11 cellular contexts compared by ENCODE assay signal in genomic region chr16:56632848-56633365, GRCh38. TPM values are rescaled to one million over a fixed set of nuclear protein-coding genes. Genes with fewer than 3 reads are reported as not detected.
DNase-seq lines count a peak whose midpoint lies in the region; ATAC-seq and TF ChIP-seq lines count a peak whose summit lies in the region.
"Had no signal": no experiment of that assay in that cellular context is flagged by ENCODE, and none has a peak within 500 bp of the region (broad histone marks: within the 10 kb centered on the region; RNA-seq: fewer than 3 reads in every experiment).

No MANE protein-coding gene starts in this region.

- in situ Hi-C loops in HAP-1 (cut with MboI; ENCODE audit: low sequenced_read_pairs) = no loop called here

- no peaks in the 10 kb centered on the region for H3K27me3 ChIP-seq in HAP-1 (ENCODE audit: low read depth)
- H3K27me3 ChIP-seq in body of pancreas = no peaks in the 10 kb centered on the region
- H3K27me3 ChIP-seq in skeletal muscle tissue (ENCODE audit: control insufficient read depth in 3 of 3, insufficient read depth in 3 of 3, low read length in 3 of 3) = peaks cover 10 to 19% (median 15%) of the 10 kb centered on the region in 3 donors

- intact Hi-C loops in body of pancreas (cut with DNase I) = no loop called here

- WGBS in body of pancreas, 2 donors = 38 to 40% methylated on average over 6 of the region's 6 CpGs

- peak overlapping the region; percentile 71 to 89 (median 82) for H3K27ac ChIP-seq in body of pancreas
- H3K27ac ChIP-seq in skeletal muscle tissue (ENCODE audit: low read depth, low read length) = peak overlapping the region; percentile 42

- DNase-seq in HAP-1 (ENCODE audit: low spot score in 2 of 2) = no peak
- DNase-seq in body of pancreas = no peak
- no peak for DNase-seq in left lobe of liver (ENCODE audit: low spot score)
- DNase-seq in effector CD8-positive, alpha-beta T cell (lab: John Stamatoyannopoulos, UW) = no peak
- no peak for DNase-seq in NCI-H146 (lab: John Stamatoyannopoulos, UW)
- DNase-seq: NCI-H1048, occipital lobe had no signal

- peak; percentile 12 for ATAC-seq in body of pancreas
- ATAC-seq in left lobe of liver = peak; percentile 1
- ATAC-seq in GM18873 (IDR thresholded peaks at IDR 0.05; ENCODE audit: low FRiP score, unreplicated experiment) = no peak
- ATAC-seq in GM18517 (IDR thresholded peaks at IDR 0.05; ENCODE audit: unreplicated experiment) = no peak

- peak overlapping the region; percentile 52 to 77 (median 67) for H3K9ac ChIP-seq in skeletal muscle tissue (ENCODE audit: low read depth in 1 of 3, low read length in 3 of 3)

- no peak for TF ChIP-seq CTCF in body of pancreas (IDR thresholded peaks at IDR 0.05)

- peaks cover 16% of the 10 kb centered on the region for H3K4me1 ChIP-seq in HAP-1
- H3K4me1 ChIP-seq in body of pancreas = peaks cover 21% of the 10 kb centered on the region
- H3K4me1 ChIP-seq in skeletal muscle tissue (ENCODE audit: control insufficient read depth in 3 of 3, insufficient read depth in 3 of 3, low read length in 3 of 3) = peaks cover 21 to 29% (median 25%) of the 10 kb centered on the region in 3 donors

- H3K36me3 ChIP-seq in HAP-1 (replicated peaks) = no peaks in the 10 kb centered on the region
- no peaks in the 10 kb centered on the region for H3K36me3 ChIP-seq in body of pancreas (replicated peaks in 1 of 2; ENCODE audit: insufficient read depth in 1 of 2, low read depth in 2 of 2)
- H3K36me3 ChIP-seq in skeletal muscle tissue (ENCODE audit: control insufficient read depth in 3 of 3, insufficient read depth in 3 of 3, low read length in 3 of 3) = no peaks in the 10 kb centered on the region

- no peaks in the 10 kb centered on the region for H3K9me3 ChIP-seq in HAP-1
- no peaks in the 10 kb centered on the region for H3K9me3 ChIP-seq in body of pancreas
- no peaks in the 10 kb centered on the region for H3K9me3 ChIP-seq in skeletal muscle tissue (ENCODE audit: control insufficient read depth in 3 of 3, low read length in 3 of 3)

- TF ChIP-seq POLR2A in body of pancreas (IDR thresholded peaks at IDR 0.05) = no peak

- H3K4me3 ChIP-seq in HAP-1 = peak overlapping the region; percentile 36
- H3K4me3 ChIP-seq in body of pancreas = peak overlapping the region in 1 of 2 donors; percentile 23
- H3K4me3 ChIP-seq in skeletal muscle tissue (ENCODE audit: low read length in 3 of 3) = peak overlapping the region; percentile 54 to 69 (median 67)

RNA-seq across cellular contexts. Expression of gene MT1M, which starts 0.4 kb away (rescaled TPM):
- total RNA-seq in body of pancreas (100 to 1,000 TPM in 1 of 2 donors, 1 to 10 TPM in 1; 9.6 to 112 TPM), left lobe of liver (546 TPM), skeletal muscle tissue (2.1 TPM)
- total RNA-seq: T-helper 2 cell treated with Interferon-gamma antibody and Interleukin-4, amounts not matched to agents 100 ng/mL and 5 ng/mL, for 36 hours had no signal

RNA-seq across cellular contexts. Expression of gene MT1A, which starts 5.6 kb away (rescaled TPM):
- total RNA-seq in body of pancreas (100 to 1,000 TPM in 1 of 2 donors, not detected in 1; 268 TPM), left lobe of liver (141 TPM), skeletal muscle tissue (not detected)
- total RNA-seq: occipital lobe had no signal

RNA-seq across cellular contexts. Expression of gene MT1E, which starts 7.3 kb away (rescaled TPM):
- total RNA-seq in body of pancreas = 100 to 1,000 TPM in 1 of 2 donors, 10 to 100 TPM in 1; 99.9 to 679 TPM
- total RNA-seq in left lobe of liver = 1,576 TPM
- total RNA-seq in skeletal muscle tissue = 18.8 TPM

RNA-seq across cellular contexts. Expression of gene MT1B, which starts 18.8 kb away (rescaled TPM):
- total RNA-seq in body of pancreas (not detected), left lobe of liver (2.7 TPM), skeletal muscle tissue (not detected)
- total RNA-seq: occipital lobe; T-helper 2 cell treated with Interferon-gamma antibody and Interleukin-4, amounts not matched to agents 100 ng/mL and 5 ng/mL, for 36 hours had no signal

RNA-seq across cellular contexts. Expression of gene MT2A, which starts 24.5 kb away (rescaled TPM):
- total RNA-seq in body of pancreas = 100 to 1,000 TPM in 1 of 2 donors, 10 to 100 TPM in 1; 20.0 to 211 TPM
- total RNA-seq in left lobe of liver = 3,908 TPM
- total RNA-seq in skeletal muscle tissue = 2.1 TPM

Comparison
In these comparisons a context has a peak if more than half of its experiments do, and no peak if none do; other contexts are left out.
1. ATAC-seq: peak in body of pancreas (single experiment) and left lobe of liver (single experiment); none in GM18873 (single experiment) and GM18517 (single experiment).